In the genomic region with DNA sequence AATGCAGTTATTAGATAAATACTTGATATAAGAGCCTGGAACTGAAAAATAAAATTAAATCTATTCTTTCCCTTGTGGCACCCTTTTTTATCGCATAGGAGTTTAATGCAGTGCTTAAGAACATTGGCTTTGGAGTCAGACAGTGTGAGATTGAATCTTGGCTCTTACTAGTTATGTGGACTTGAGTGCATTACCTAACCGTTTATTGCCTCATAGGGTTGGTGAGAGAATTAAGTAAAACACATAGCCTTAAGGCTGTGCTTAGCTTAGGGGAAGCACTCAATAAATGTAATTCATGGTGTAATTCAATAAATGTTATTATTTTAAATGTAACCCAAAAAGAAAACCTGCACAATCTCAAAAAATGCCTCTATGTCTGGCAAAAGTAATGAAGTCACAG, we compare ENCODE assay signal across 8 cellular contexts. TPM values are rescaled to one million over a fixed set of nuclear protein-coding genes. Genes with fewer than 3 reads are reported as not detected.
A peak's percentile ranks its signal among the peaks of the same experiment; 100 is the strongest.
DNase-seq lines count a peak whose midpoint lies in the region; TF ChIP-seq lines count a peak whose summit lies in the region.

No MANE protein-coding gene starts in this region.

- DNase-seq in A172 (ENCODE audit: low spot score) (peak; percentile 34), H4 (ENCODE audit: low spot score) (peak; percentile 86), glutamatergic neuron (no peak), islet precursor cell (no peak), SJCRH30 (no peak), uterus (no peak), substantia nigra (lab: John Stamatoyannopoulos, UW) (no peak)

- H3K4me3 Mint-ChIP-seq in glutamatergic neuron (ENCODE audit: unreplicated experiment), result peak overlapping the region; percentile 93

- peaks cover 16% of the 10 kb centered on the region for H3K9me3 Mint-ChIP-seq in glutamatergic neuron (ENCODE audit: unreplicated experiment)

- H3K4me1 ChIP-seq in SJCRH30 (no peaks in the 10 kb centered on the region), uterus (no peaks in the 10 kb centered on the region)

- no peaks in the 10 kb centered on the region for H3K27me3 Mint-ChIP-seq in glutamatergic neuron (ENCODE audit: unreplicated experiment)

- intact Hi-C loops in uterus (cut with DNase I; ENCODE audit: low total_unique reads), result loop anchor here (10.0 kb wide), 1 partner anchor 249 kb away; no protein-coding TSS in a partner anchor

- H3K36me3 Mint-ChIP-seq in glutamatergic neuron (ENCODE audit: unreplicated experiment), result no peaks in the 10 kb centered on the region

- H3K4me3 ChIP-seq in WI38 (ENCODE audit: low read depth, low read length), result peak overlapping the region; percentile 90
- H3K4me3 ChIP-seq in SJCRH30, result no peak overlapping the region
- no peak overlapping the region for H3K4me3 ChIP-seq in uterus

- H3K27ac ChIP-seq in SJCRH30, result no peak overlapping the region
- peak overlapping the region in 1 of 2 donors; percentile 10 for H3K27ac ChIP-seq in uterus
- H3K27ac ChIP-seq in substantia nigra (ENCODE audit: low read depth, low read length, poor library complexity, severe bottlenecking), result no peak overlapping the region

- no peak overlapping the region for H3K27ac Mint-ChIP-seq in glutamatergic neuron (ENCODE audit: unreplicated experiment)

- peaks cover 39% of the 10 kb centered on the region for H3K4me1 Mint-ChIP-seq in glutamatergic neuron (ENCODE audit: low read depth, unreplicated experiment)

- H3K36me3 ChIP-seq in SJCRH30 (no peaks in the 10 kb centered on the region), uterus (no peaks in the 10 kb centered on the region)

- no peak for TF ChIP-seq CTCF in WI38 (IDR thresholded peaks at IDR 0.05; ENCODE audit: low read depth, low read length)
- no peak for TF ChIP-seq CTCF in glutamatergic neuron (IDR thresholded peaks at IDR 0.05; ENCODE audit: partially characterized antibody, unreplicated experiment)
- TF ChIP-seq CTCF in uterus (IDR thresholded peaks at IDR 0.05), result no peak

- no peak for TF ChIP-seq POLR2A in uterus (IDR thresholded peaks at IDR 0.05)

- H3K9me3 ChIP-seq in SJCRH30 (replicated peaks) (no peaks in the 10 kb centered on the region), uterus (no peaks in the 10 kb centered on the region)

- H3K27me3 ChIP-seq in SJCRH30 (no peaks in the 10 kb centered on the region; the same call in 1 of the 2 replicates), uterus (no peaks in the 10 kb centered on the region)

RNA-seq across cellular contexts. Expression of a gene that starts 2.6 kb away (rescaled TPM):
- total RNA-seq in A172 (2014; rRNA removed; shearing (Covaris generic)), result 74.6 and 97.8 TPM in 2 replicates
- 161 and 166 TPM in 2 replicates for total RNA-seq in H4 (2014; rRNA removed; shearing (Covaris generic))
- total RNA-seq in glutamatergic neuron (ENCODE audit: unreplicated experiment) (26.8 TPM), uterus (10 to 100 TPM in 2 of 4 donors, 1 to 10 TPM in 2; 2.3 to 25.2 (median 7.5) TPM)
- 4.5 TPM in 2 replicates for total RNA-seq in SJCRH30 (2014; rRNA removed; shearing (Covaris generic))

Comparison
In these comparisons a context has a peak if more than half of its experiments do, and no peak if none do; other contexts are left out.
1. DNase-seq: peak in A172 (single experiment) and H4 (single experiment); none in glutamatergic neuron (single experiment), islet precursor cell (single experiment), SJCRH30 (0 of 2), uterus (0 of 2) and substantia nigra (0 of 49).